Comparison of ENCODE assay signal across 1 cellular context in genomic region chr5:14273207-14273767, GRCh38.
TF ChIP-seq lines count a peak whose summit lies in the region.

No MANE protein-coding gene starts in this region.

TF ChIP-seq in HEK293, 187 proteins besides CTCF, POLR2A, EP300 and RAD21 (continued from another document):
- TF ChIP-seq ZBTB49 (tag by site-specific recombination; IDR thresholded peaks at IDR 0.05; ENCODE audit: low read depth) = no peak
- TF ChIP-seq ZNF555 (tag by site-specific recombination; conservative IDR thresholded peaks at IDR 0.05) = no peak
- no peak for TF ChIP-seq ZNF175 (tag by site-specific recombination; IDR thresholded peaks at IDR 0.05)
- TF ChIP-seq ZNF777 (tag by site-specific recombination; IDR thresholded peaks at IDR 0.05; ENCODE audit: borderline replicate concordance) = no peak
